Comparison of ENCODE assay signal across 19 cellular contexts in genomic region chr1:160326393-160326792, GRCh38. TPM values are rescaled to one million over a fixed set of nuclear protein-coding genes. Genes with fewer than 3 reads are reported as not detected.
DNase-seq lines count a peak whose midpoint lies in the region; ATAC-seq and TF ChIP-seq lines count a peak whose summit lies in the region.
"Had no signal": no experiment of that assay in that cellular context is flagged by ENCODE, and none has a peak within 500 bp of the region (broad histone marks: within the 10 kb centered on the region; RNA-seq: fewer than 3 reads in every experiment).

No MANE protein-coding gene starts in this region.

- no peak overlapping the region for H3K4me2 ChIP-seq in GM23338
- no peak overlapping the region for H3K4me2 ChIP-seq in OCI-LY7 (ENCODE audit: low read length)

- H3K4me3 Mint-ChIP-seq in GM23338 (no peak overlapping the region), T-helper 17 cell (no peak overlapping the region), nephron (no peak overlapping the region), Caco-2 (ENCODE audit: unreplicated experiment) (no peak overlapping the region)
- H3K4me3 Mint-ChIP-seq: CD8-positive, alpha-beta memory T cell had no signal

- DNase-seq in GM23338 (ENCODE audit: low spot score) (no peak), T-helper 17 cell (no peak), Caco-2 (no peak), OCI-LY7 (ENCODE audit: low spot score) (no peak), activated gamma-delta T cell (lab: John Stamatoyannopoulos, UW) (no peak), SIG-M5 treated with dmso at 0.1 percent for 504 hours (lab: John Stamatoyannopoulos, UW; ENCODE audit: unreplicated experiment) (no peak)
- DNase-seq: C1 segment of cervical spinal cord; CD8-positive, alpha-beta memory T cell; DND-41; GM23248; NCI-H187 treated with DMSO at 0.1 percent for 48 hours; NCI-H226; NCI-H524; Peyer's patch had no signal

- H3K27ac ChIP-seq in GM23338 (ENCODE audit: low read depth) (no peak overlapping the region), cingulate gyrus (ENCODE audit: low read depth, low read length) (peak overlapping the region; percentile 66), OCI-LY7 (ENCODE audit: low read depth, low read length, poor library complexity, severe bottlenecking) (no peak overlapping the region)
- H3K27ac ChIP-seq: GM23248, Peyer's patch, SK-N-MC had no signal

- H3K9me2 ChIP-seq in GM23338 (ENCODE audit: insufficient read depth) (no peaks in the 10 kb centered on the region), OCI-LY7 (ENCODE audit: insufficient read depth, low read length) (no peaks in the 10 kb centered on the region)

- no peaks in the 10 kb centered on the region for H3F3A ChIP-seq in GM23338 (replicated peaks; ENCODE audit: low read depth)

- CTCF ChIA-PET in Caco-2 (lab: Charles Lee) (no interaction called here), OCI-LY7 (lab: Charles Lee; ENCODE audit: unreplicated experiment) (no interaction called here)

- H3K79me2 ChIP-seq in GM23338 (replicated peaks; ENCODE audit: insufficient read depth) (peaks cover 7% of the 10 kb centered on the region; the same call in 1 of the 2 replicates), OCI-LY7 (ENCODE audit: insufficient read depth, low read depth, low read length) (no peaks in the 10 kb centered on the region)

- H3K4me1 Mint-ChIP-seq in GM23338: no peaks in the 10 kb centered on the region
- H3K4me1 Mint-ChIP-seq in T-helper 17 cell: peaks cover 10% of the 10 kb centered on the region
- H3K4me1 Mint-ChIP-seq in nephron: peaks cover 11% of the 10 kb centered on the region
- H3K4me1 Mint-ChIP-seq in Caco-2 (ENCODE audit: low read depth, unreplicated experiment): no peaks in the 10 kb centered on the region

- H4K20me1 ChIP-seq in GM23338 (replicated peaks; ENCODE audit: insufficient read depth) (peaks cover 20% of the 10 kb centered on the region), OCI-LY7 (ENCODE audit: insufficient read depth, low read length) (no peaks in the 10 kb centered on the region)

- no TSS peak for BruUV-seq in Caco-2 (replicated peaks; lab: Mats Ljungman, UMichigan)
- no TSS peak for BruUV-seq in OCI-LY7 (replicated peaks; lab: Mats Ljungman, UMichigan)

- no peak overlapping the region for H3K4me3 ChIP-seq in GM23338
- H3K4me3 ChIP-seq in Caco-2 (ENCODE audit: low read depth, low read length): no peak overlapping the region
- no peak overlapping the region for H3K4me3 ChIP-seq in OCI-LY7 (ENCODE audit: low read depth, low read length, poor library complexity, severe bottlenecking)
- H3K4me3 ChIP-seq: GM23248, Peyer's patch, SK-N-MC had no signal

- H3K36me3 Mint-ChIP-seq in GM23338 (ENCODE audit: low read depth) (peaks cover 54% of the 10 kb centered on the region), T-helper 17 cell (ENCODE audit: low read depth) (peaks cover 7% of the 10 kb centered on the region), nephron (ENCODE audit: low read depth) (peaks cover 71% of the 10 kb centered on the region), Caco-2 (ENCODE audit: insufficient read depth, unreplicated experiment) (peaks cover 94% of the 10 kb centered on the region)

- POLR2A ChIA-PET in Caco-2 (lab: Charles Lee) (no interaction called here), OCI-LY7 (lab: Charles Lee) (no interaction called here)

- H2AFZ ChIP-seq in GM23338: no peak overlapping the region
- H2AFZ ChIP-seq in OCI-LY7 (ENCODE audit: low read length): no peak overlapping the region
- H2AFZ ChIP-seq: GM23248 had no signal

- H3K27me3 ChIP-seq in GM23338 (ENCODE audit: insufficient read depth): no peaks in the 10 kb centered on the region
- H3K27me3 ChIP-seq in Caco-2 (replicated peaks; ENCODE audit: control insufficient read depth, insufficient read depth, low read length): no peaks in the 10 kb centered on the region
- H3K27me3 ChIP-seq: Peyer's patch had no signal

- ATAC-seq in GM23338 (no peak), T-helper 17 cell (no peak)
- ATAC-seq: HCT116 had no signal

- H3K9me3 ChIP-seq in T-helper 17 cell (ENCODE audit: control insufficient read depth, low read length, poor library complexity, severe bottlenecking) (no peaks in the 10 kb centered on the region), Caco-2 (no peaks in the 10 kb centered on the region), OCI-LY7 (ENCODE audit: low read length) (no peaks in the 10 kb centered on the region)
- H3K9me3 ChIP-seq: Peyer's patch had no signal

- H3K9me3 Mint-ChIP-seq in GM23338 (no peaks in the 10 kb centered on the region), nephron (no peaks in the 10 kb centered on the region), Caco-2 (ENCODE audit: unreplicated experiment) (no peaks in the 10 kb centered on the region)
- H3K9me3 Mint-ChIP-seq: CD8-positive, alpha-beta memory T cell had no signal

- H3K4me1 ChIP-seq in GM23338 (ENCODE audit: insufficient read depth) (no peaks in the 10 kb centered on the region), Caco-2 (no peaks in the 10 kb centered on the region), OCI-LY7 (ENCODE audit: insufficient read depth, low read length, poor library complexity, severe bottlenecking) (no peaks in the 10 kb centered on the region)
- H3K4me1 ChIP-seq: Peyer's patch had no signal

- no peak for TF ChIP-seq CTCF in GM23338 (conservative IDR thresholded peaks at IDR 0.05; ENCODE audit: low read depth in 2 of 2)
- no peak for TF ChIP-seq CTCF in nephron (IDR thresholded peaks at IDR 0.05; ENCODE audit: unreplicated experiment in 3 of 3)
- no peak for TF ChIP-seq CTCF in Caco-2 (IDR thresholded peaks at IDR 0.05; ENCODE audit: insufficient read depth in 1 of 2, low read depth in 1 of 2, low read length in 1 of 2, severe bottlenecking in 1 of 2, unreplicated experiment in 1 of 2)
- TF ChIP-seq CTCF in OCI-LY7 (conservative IDR thresholded peaks at IDR 0.05; ENCODE audit: low read length): no peak

- no peak overlapping the region for H3K27ac Mint-ChIP-seq in GM23338
- peak overlapping the region; percentile 47 for H3K27ac Mint-ChIP-seq in T-helper 17 cell
- peak overlapping the region in 2 of 3 experiments; percentile 30 to 50 for H3K27ac Mint-ChIP-seq in nephron
- H3K27ac Mint-ChIP-seq in Caco-2 (ENCODE audit: unreplicated experiment): no peak overlapping the region

- intact Hi-C loops in Caco-2 (cut with micrococcal nuclease; ENCODE audit: unreplicated experiment): no loop called here
- intact Hi-C loops in OCI-LY7 (cut with micrococcal nuclease; ENCODE audit: unreplicated experiment): no loop called here

- H3K27me3 Mint-ChIP-seq in GM23338 (ENCODE audit: insufficient read depth, low read depth, poor library complexity): peaks cover 3% of the 10 kb centered on the region
- no peaks in the 10 kb centered on the region for H3K27me3 Mint-ChIP-seq in T-helper 17 cell
- no peaks in the 10 kb centered on the region for H3K27me3 Mint-ChIP-seq in nephron (ENCODE audit: low read depth)
- H3K27me3 Mint-ChIP-seq in Caco-2 (ENCODE audit: insufficient read depth, unreplicated experiment): no peaks in the 10 kb centered on the region
- H3K27me3 Mint-ChIP-seq: CD8-positive, alpha-beta memory T cell had no signal

- peaks cover 46% of the 10 kb centered on the region for H3K36me3 ChIP-seq in GM23338 (ENCODE audit: insufficient read depth)
- no peaks in the 10 kb centered on the region for H3K36me3 ChIP-seq in Caco-2 (ENCODE audit: control insufficient read depth, insufficient read depth, low read length)
- peaks cover 99% of the 10 kb centered on the region for H3K36me3 ChIP-seq in OCI-LY7 (ENCODE audit: insufficient read depth, low read length)

TF ChIP-seq in GM23338, 12 proteins besides CTCF, POLR2A, EP300 and RAD21:
- TF ChIP-seq EZH2phosphoT487 (IDR thresholded peaks at IDR 0.05; ENCODE audit: unreplicated experiment): peak; percentile 15
- no peak for TF ChIP-seq STAT1 (IDR thresholded peaks at IDR 0.05; ENCODE audit: unreplicated experiment)
- TF ChIP-seq ZNF331 (CRISPR knock-in tag; IDR thresholded peaks at IDR 0.05; ENCODE audit: low read depth): no peak
TF ChIP-seq in GM23338: peak in this region for 1.

RNA-seq across cellular contexts. Expression of gene COPA, which starts 16.7 kb away (rescaled TPM):
- 87.1 and 104 TPM in 2 replicates for total RNA-seq in GM23338 (2014; rRNA removed; shearing (Covaris generic))
- 52.1 and 58.2 TPM in 2 replicates for polyA plus RNA-seq in GM23338 (2016; fragmentation: Nextera tagmentation; extraction: Ambion mirVana)
- 100 to 1,000 TPM; 122 to 143 TPM for total RNA-seq in T-helper 17 cell
- 153 and 155 TPM in 2 replicates for total RNA-seq in Caco-2 (2022)
- 74.2 and 93.0 TPM in 2 replicates for total RNA-seq in OCI-LY7 (2014; rRNA removed; shearing (Covaris generic))
- total RNA-seq in OCI-LY7 (2022): 138 and 147 TPM in 2 replicates

RNA-seq across cellular contexts. Expression of gene NCSTN, which starts 16.8 kb away (rescaled TPM):
- 45.9 and 47.5 TPM in 2 replicates for total RNA-seq in GM23338 (2014; rRNA removed; shearing (Covaris generic))
- 36.0 and 37.4 TPM in 2 replicates for polyA plus RNA-seq in GM23338 (2016; fragmentation: Nextera tagmentation; extraction: Ambion mirVana)
- total RNA-seq in T-helper 17 cell (10 to 100 TPM; 63.3 to 65.6 TPM), Caco-2 (2022) (89.5 and 102 TPM in 2 replicates), OCI-LY7 (2022) (55.5 and 60.7 TPM in 2 replicates)
- total RNA-seq in OCI-LY7 (2014; rRNA removed; shearing (Covaris generic)): 32.0 and 44.8 TPM in 2 replicates

RNA-seq across cellular contexts. Expression of gene NHLH1, which starts 40.5 kb away (rescaled TPM):
- 0.50 and 0.69 TPM in 2 replicates for total RNA-seq in GM23338 (2014; rRNA removed; shearing (Covaris generic))
- 0.78 and 0.89 TPM in 2 replicates for polyA plus RNA-seq in GM23338 (2016; fragmentation: Nextera tagmentation; extraction: Ambion mirVana)
- under 1 TPM; 0.17 to 0.21 TPM for total RNA-seq in T-helper 17 cell
- total RNA-seq in Caco-2 (2022): 0.28 and 0.36 TPM in 2 replicates
- total RNA-seq in OCI-LY7 (2014; rRNA removed; shearing (Covaris generic)): 0.26 and 0.63 TPM in 2 replicates
- total RNA-seq in OCI-LY7 (2022): 0.65 and 0.68 TPM in 2 replicates
- total RNA-seq: G401, GM23248 had no signal
- polyA plus RNA-seq: CD8-positive, alpha-beta memory T cell had no signal

RNA-seq across cellular contexts. Expression of gene PEX19, which starts 41.5 kb away (rescaled TPM):
- 56.7 and 84.9 TPM in 2 replicates for total RNA-seq in GM23338 (2014; rRNA removed; shearing (Covaris generic))
- 18.4 and 21.8 TPM in 2 replicates for polyA plus RNA-seq in GM23338 (2016; fragmentation: Nextera tagmentation; extraction: Ambion mirVana)
- total RNA-seq in T-helper 17 cell (10 to 100 TPM; 28.9 to 34.7 TPM), Caco-2 (2022) (56.3 and 59.3 TPM in 2 replicates), OCI-LY7 (2022) (47.3 and 53.9 TPM in 2 replicates)
- total RNA-seq in OCI-LY7 (2014; rRNA removed; shearing (Covaris generic)): 32.6 and 34.7 TPM in 2 replicates

Comparison
In these comparisons a context has a peak if more than half of its experiments do, and no peak if none do; other contexts are left out.
1. H3K27ac Mint-ChIP-seq: peak in T-helper 17 cell (single experiment) and nephron (2 of 3); none in GM23338 (single experiment) and Caco-2 (single experiment).